Comparison of ENCODE assay signal across 12 cellular contexts in the genomic region with DNA sequence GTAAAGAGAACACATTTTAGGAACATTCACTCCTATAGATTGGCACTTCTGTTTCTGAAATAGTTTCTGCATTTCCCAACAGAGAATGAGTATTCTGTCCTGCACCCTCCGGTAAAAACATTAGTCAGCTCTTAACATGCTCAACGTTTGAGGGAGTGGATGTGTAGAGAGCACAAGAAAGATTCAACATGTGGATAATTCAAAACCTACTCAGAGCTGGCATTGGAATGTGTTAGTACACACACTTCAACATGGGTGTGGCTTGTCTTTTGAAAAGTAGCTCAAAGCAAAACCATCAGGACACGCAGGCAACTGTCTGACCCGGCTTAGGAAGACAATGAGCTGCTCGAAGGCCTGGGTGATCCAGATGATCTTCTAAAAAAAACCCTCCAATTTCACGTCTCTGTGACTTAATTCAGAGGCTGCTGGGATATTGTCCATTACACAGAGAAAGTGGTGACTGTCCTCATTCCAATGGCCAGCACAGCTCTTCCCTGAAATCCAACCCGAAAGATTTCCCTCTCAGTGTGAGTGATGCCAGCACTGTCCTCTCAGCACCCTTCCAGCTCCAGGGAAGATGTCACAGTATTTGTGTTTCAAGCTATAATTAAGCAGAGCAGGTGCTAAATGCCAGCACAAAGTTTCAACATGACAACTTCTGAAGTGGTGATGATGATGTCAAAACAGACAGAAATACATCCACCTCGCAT. TPM values are rescaled to one million over a fixed set of nuclear protein-coding genes. Genes with fewer than 3 reads are reported as not detected.
DNase-seq lines count a peak whose midpoint lies in the region; ATAC-seq and TF ChIP-seq lines count a peak whose summit lies in the region.
"Had no signal": no experiment of that assay in that cellular context is flagged by ENCODE, and none has a peak within 500 bp of the region (broad histone marks: within the 10 kb centered on the region; RNA-seq: fewer than 3 reads in every experiment).

No MANE protein-coding gene starts in this region.

- WGBS in gastroesophageal sphincter (ENCODE audit: low coverage in 1 of 2), 2 donors: 0 to 21% methylated on average over 2 to 8 of the region's 8 CpGs
- WGBS in suprapubic skin: 27% methylated on average over 8 of the region's 8 CpGs

- H3K4me3 ChIP-seq in gastroesophageal sphincter (peak overlapping the region in 1 of 2 donors; percentile 1), suprapubic skin (no peak overlapping the region), BE2C (ENCODE audit: low read depth, low read length) (no peak overlapping the region)
- H3K4me3 ChIP-seq: cardiac muscle cell, right lobe of liver had no signal

- TF ChIP-seq EP300 in gastroesophageal sphincter (IDR thresholded peaks at IDR 0.05) (no peak), suprapubic skin (IDR thresholded peaks at IDR 0.05) (no peak)

- H3K27ac ChIP-seq in gastroesophageal sphincter: peak overlapping the region; percentile 30 to 86 (median 73)
- peak overlapping the region; percentile 64 for H3K27ac ChIP-seq in suprapubic skin
- H3K27ac ChIP-seq: cardiac muscle cell, right lobe of liver had no signal

- no peak for TF ChIP-seq CTCF in gastroesophageal sphincter (IDR thresholded peaks at IDR 0.05)
- TF ChIP-seq CTCF in suprapubic skin (IDR thresholded peaks at IDR 0.05): no peak
- no peak for TF ChIP-seq CTCF in BE2C (IDR thresholded peaks at IDR 0.05; ENCODE audit: low read depth, low read length)

- TF ChIP-seq POLR2A in gastroesophageal sphincter (IDR thresholded peaks at IDR 0.05): no peak
- TF ChIP-seq POLR2A in suprapubic skin (IDR thresholded peaks at IDR 0.05): no peak

- H3K4me1 ChIP-seq in gastroesophageal sphincter: peaks cover 14 to 97% (median 15%) of the 10 kb centered on the region in 3 donors
- H3K4me1 ChIP-seq in suprapubic skin: peaks cover 15% of the 10 kb centered on the region
- H3K4me1 ChIP-seq in BE2C: peaks cover 13% of the 10 kb centered on the region
- H3K4me1 ChIP-seq: right lobe of liver had no signal

- H3K36me3 ChIP-seq in gastroesophageal sphincter (no peaks in the 10 kb centered on the region), suprapubic skin (no peaks in the 10 kb centered on the region), BE2C (no peaks in the 10 kb centered on the region)
- H3K36me3 ChIP-seq: cardiac muscle cell, right lobe of liver had no signal

- peak; percentile 40 for ATAC-seq in gastroesophageal sphincter
- ATAC-seq: right lobe of liver had no signal

- H3K27me3 ChIP-seq in gastroesophageal sphincter (no peaks in the 10 kb centered on the region), suprapubic skin (no peaks in the 10 kb centered on the region), BE2C (no peaks in the 10 kb centered on the region)
- H3K27me3 ChIP-seq: cardiac muscle cell, right lobe of liver had no signal

- peak; percentile 57 for DNase-seq in HS-27A (ENCODE audit: low read depth)
- peak; percentile 55 for DNase-seq in astrocyte of the hippocampus (ENCODE audit: low read depth, low spot score)
- no peak for DNase-seq in suprapubic skin (ENCODE audit: low spot score in 2 of 2)
- DNase-seq in BE2C: no peak
- DNase-seq in kidney tubule cell (ENCODE audit: low spot score): no peak
- DNase-seq in stimulated activated naive CD4-positive, alpha-beta T cell (lab: John Stamatoyannopoulos, UW): no peak
- DNase-seq: DMS79 treated with DMSO at 0.1 percent for 48 hours, NCI-H2171, right lobe of liver, RPMI8226 had no signal

- H3K9me3 ChIP-seq in gastroesophageal sphincter: no peaks in the 10 kb centered on the region
- H3K9me3 ChIP-seq in suprapubic skin: no peaks in the 10 kb centered on the region
- no peaks in the 10 kb centered on the region for H3K9me3 ChIP-seq in BE2C
- H3K9me3 ChIP-seq: right lobe of liver had no signal

RNA-seq across cellular contexts. Expression of a gene that starts 18.1 kb away (rescaled TPM):
- total RNA-seq in gastroesophageal sphincter: 100 to 1,000 TPM; 153 to 266 (median 203) TPM
- 10 to 100 TPM; 12.6 to 24.6 (median 21.0) TPM for total RNA-seq in suprapubic skin
- polyA plus RNA-seq in BE2C (2012; ENCODE audit: insufficient read depth, insufficient read length, low read depth): 52.1 TPM

Comparison
In these comparisons a context has a peak if more than half of its experiments do, and no peak if none do; other contexts are left out.
1. DNase-seq: peak in HS-27A (single experiment) and astrocyte of the hippocampus (single experiment); none in suprapubic skin (0 of 2), BE2C (single experiment), kidney tubule cell (single experiment) and stimulated activated naive CD4-positive, alpha-beta T cell (0 of 6).
2. RNA of a gene that starts 18.1 kb away (total RNA-seq): 153 to 266 TPM in gastroesophageal sphincter; 12.6 to 24.6 TPM in suprapubic skin; every median in the first group is over 4 times any median in the second.